8 cellular contexts compared by ENCODE assay signal in genomic region chr6:26103141-26103769, GRCh38. TPM values are rescaled to one million over a fixed set of nuclear protein-coding genes. Genes with fewer than 3 reads are reported as not detected.
DNase-seq lines count a peak whose midpoint lies in the region; ATAC-seq and TF ChIP-seq lines count a peak whose summit lies in the region.

No MANE protein-coding gene starts in this region.

- no peaks in the 10 kb centered on the region for H3K27me3 ChIP-seq in WERI-Rb-1 (ENCODE audit: insufficient read depth, low read depth, severe bottlenecking)
- no peaks in the 10 kb centered on the region for H3K27me3 ChIP-seq in foreskin keratinocyte
- no peaks in the 10 kb centered on the region for H3K27me3 ChIP-seq in gastrocnemius medialis

- H3K4me3 ChIP-seq in WERI-Rb-1 (ENCODE audit: low read depth, low read length) = peak overlapping the region; percentile 29
- H3K4me3 ChIP-seq in gastrocnemius medialis = peak overlapping the region; percentile 58 to 68 (median 63)

- TF ChIP-seq CTCF in WERI-Rb-1 (IDR thresholded peaks at IDR 0.05; ENCODE audit: low read depth, low read length) = no peak
- TF ChIP-seq CTCF in foreskin keratinocyte (conservative IDR thresholded peaks at IDR 0.05) = no peak
- TF ChIP-seq CTCF in gastrocnemius medialis (IDR thresholded peaks at IDR 0.05 in 4 of 5, conservative IDR thresholded peaks at IDR 0.05 in 1 of 5) = no peak

- H3K4me1 ChIP-seq in foreskin keratinocyte (peaks cover 9% of the 10 kb centered on the region), gastrocnemius medialis (peaks cover 0 to 11% of the 10 kb centered on the region in 2 donors)

- no peak for DNase-seq in WERI-Rb-1
- DNase-seq in foreskin keratinocyte = peak in 1 of 2 donors; percentile 56
- DNase-seq in gastrocnemius medialis = no peak
- DNase-seq in NCI-H526 (lab: John Stamatoyannopoulos, UW) = no peak
- no peak for DNase-seq in GOT3 (lab: John Stamatoyannopoulos, UW)
- no peak for DNase-seq in NCI-H2196 treated with DMSO at 0.1 percent for 48 hours (lab: John Stamatoyannopoulos, UW; ENCODE audit: unreplicated experiment)

- intact Hi-C loops in gastrocnemius medialis (cut with DNase I; ENCODE audit: low total_unique reads) = loop anchor here (1.0 to 2.0 kb wide), 3 partner anchors 20 to 52 kb away; a partner anchor contains a TSS

- TF ChIP-seq POLR2A in gastrocnemius medialis (IDR thresholded peaks at IDR 0.05) = no peak

- H3K27ac ChIP-seq in WERI-Rb-1 = peak overlapping the region; percentile 86
- H3K27ac ChIP-seq in foreskin keratinocyte = peak overlapping the region; percentile 79
- H3K27ac ChIP-seq in gastrocnemius medialis = peak overlapping the region; percentile 77 to 86 (median 84)

- H3K36me3 ChIP-seq in WERI-Rb-1 (no peaks in the 10 kb centered on the region), gastrocnemius medialis (no peaks in the 10 kb centered on the region)

- in situ Hi-C loops in gastrocnemius medialis (cut with MboI; ENCODE audit: low sequenced_read_pairs in 4 of 4) = loop anchor here in 3 of 4 donors (5.0 to 25.0 kb wide), 2 partner anchors 46 to 1034 kb away; a partner anchor contains a TSS

- H3K9me3 ChIP-seq in WERI-Rb-1 (ENCODE audit: severe bottlenecking) (peaks cover 17% of the 10 kb centered on the region), gastrocnemius medialis (no peaks in the 10 kb centered on the region)

- ATAC-seq in GM18909 (IDR thresholded peaks at IDR 0.05; ENCODE audit: poor library complexity, unreplicated experiment) = peak; percentile 83
- peak; percentile 54 for ATAC-seq in HG03064 (IDR thresholded peaks at IDR 0.05; ENCODE audit: low read depth, unreplicated experiment)
- ATAC-seq in foreskin keratinocyte = peak; percentile 77
- ATAC-seq in gastrocnemius medialis = no peak

RNA-seq across cellular contexts. Expression of gene HFE, which starts 16.0 kb away (rescaled TPM):
- total RNA-seq in foreskin keratinocyte (13.2 and 13.6 TPM in 2 replicates), gastrocnemius medialis (1 to 10 TPM in 3 of 4 donors, under 1 TPM in 1; 0.10 to 2.0 (median 1.6) TPM)
- 4.2 and 5.1 TPM in 2 replicates for polyA plus RNA-seq in foreskin keratinocyte

Comparison
In these comparisons a context has a peak if more than half of its experiments do, and no peak if none do; other contexts are left out.
1. ATAC-seq: peak in GM18909 (single experiment), HG03064 (single experiment) and foreskin keratinocyte (single experiment); none in gastrocnemius medialis (0 of 2).
2. Peak in every context shown above with its lines, with median percentiles within 50 percentile points of each other: H3K27ac ChIP-seq.